1 cellular context compared by ENCODE assay signal in the genomic region with DNA sequence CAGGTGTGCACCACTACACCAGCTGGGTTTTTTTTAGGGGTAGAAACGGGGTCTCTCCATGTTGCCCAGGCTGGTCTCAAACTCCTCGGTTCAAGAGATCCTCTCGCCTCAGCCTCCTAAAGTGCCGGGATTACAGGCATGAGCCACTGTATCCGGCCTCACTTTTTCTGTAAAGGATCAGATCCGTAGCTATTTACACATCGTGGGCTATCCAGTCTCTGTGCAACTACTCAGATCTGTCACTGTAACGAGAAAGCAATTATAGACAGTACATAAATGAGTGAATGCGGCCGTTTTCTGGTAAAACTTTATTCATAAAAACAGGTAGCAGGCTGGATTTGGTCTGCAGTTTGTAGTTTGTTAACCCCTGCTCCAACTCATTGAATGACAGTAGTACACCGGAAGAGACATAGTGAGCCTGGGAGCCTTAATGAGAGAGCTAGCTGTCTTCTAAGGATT.
TF ChIP-seq lines count a peak whose summit lies in the region.

No MANE protein-coding gene starts in this region.

TF ChIP-seq in liver, 16 proteins besides CTCF, POLR2A, EP300 and RAD21 (continued from another document):
- TF ChIP-seq, protein P1, sequence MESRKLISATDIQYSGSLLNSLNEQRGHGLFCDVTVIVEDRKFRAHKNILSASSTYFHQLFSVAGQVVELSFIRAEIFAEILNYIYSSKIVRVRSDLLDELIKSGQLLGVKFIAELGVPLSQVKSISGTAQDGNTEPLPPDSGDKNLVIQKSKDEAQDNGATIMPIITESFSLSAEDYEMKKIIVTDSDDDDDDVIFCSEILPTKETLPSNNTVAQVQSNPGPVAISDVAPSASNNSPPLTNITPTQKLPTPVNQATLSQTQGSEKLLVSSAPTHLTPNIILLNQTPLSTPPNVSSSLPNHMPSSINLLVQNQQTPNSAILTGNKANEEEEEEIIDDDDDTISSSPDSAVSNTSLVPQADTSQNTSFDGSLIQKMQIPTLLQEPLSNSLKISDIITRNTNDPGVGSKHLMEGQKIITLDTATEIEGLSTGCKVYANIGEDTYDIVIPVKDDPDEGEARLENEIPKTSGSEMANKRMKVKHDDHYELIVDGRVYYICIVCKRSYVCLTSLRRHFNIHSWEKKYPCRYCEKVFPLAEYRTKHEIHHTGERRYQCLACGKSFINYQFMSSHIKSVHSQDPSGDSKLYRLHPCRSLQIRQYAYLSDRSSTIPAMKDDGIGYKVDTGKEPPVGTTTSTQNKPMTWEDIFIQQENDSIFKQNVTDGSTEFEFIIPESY (IDR thresholded peaks at IDR 0.05), result no peak
- TF ChIP-seq, protein P2, sequence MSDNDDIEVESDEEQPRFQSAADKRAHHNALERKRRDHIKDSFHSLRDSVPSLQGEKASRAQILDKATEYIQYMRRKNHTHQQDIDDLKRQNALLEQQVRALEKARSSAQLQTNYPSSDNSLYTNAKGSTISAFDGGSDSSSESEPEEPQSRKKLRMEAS (IDR thresholded peaks at IDR 0.05), result no peak
- TF ChIP-seq NR2F2 (IDR thresholded peaks at IDR 0.05), result no peak
- TF ChIP-seq GABPA (IDR thresholded peaks at IDR 0.05 in 1 of 2, conservative IDR thresholded peaks at IDR 0.05 in 1 of 2), result no peak
- TF ChIP-seq JUND (IDR thresholded peaks at IDR 0.05), result no peak
- no peak for TF ChIP-seq HNF4A (conservative IDR thresholded peaks at IDR 0.05)
